ENCODE assay signal across 8 cellular contexts in genomic region chr19:48634424-48635262, GRCh38. TPM values are rescaled to one million over a fixed set of nuclear protein-coding genes. Genes with fewer than 3 reads are reported as not detected.
DNase-seq lines count a peak whose midpoint lies in the region; ATAC-seq and TF ChIP-seq lines count a peak whose summit lies in the region.

No MANE protein-coding gene starts in this region.

- H3K36me3 Mint-ChIP-seq in activated naive CD4-positive, alpha-beta T cell treated with anti-CD3 and anti-CD28 coated beads, Interleukin-2, amount 50 U/mL, for 72 hours = peaks cover under 1 to 22% of the 10 kb centered on the region in 2 donors

- peaks cover 0 to 11% of the 10 kb centered on the region in 2 donors for H3K9me3 Mint-ChIP-seq in activated naive CD4-positive, alpha-beta T cell treated with anti-CD3 and anti-CD28 coated beads, Interleukin-2, amount 50 U/mL, for 72 hours

- TF ChIP-seq POLR2A in suprapubic skin (IDR thresholded peaks at IDR 0.05) = no peak

- H3K27ac ChIP-seq in suprapubic skin = peak overlapping the region; percentile 94

- peak overlapping the region; percentile 72 to 93 for H3K27ac Mint-ChIP-seq in activated naive CD4-positive, alpha-beta T cell treated with anti-CD3 and anti-CD28 coated beads, Interleukin-2, amount 50 U/mL, for 72 hours

- H3K36me3 ChIP-seq in suprapubic skin = peaks cover 11% of the 10 kb centered on the region

- H3K4me3 ChIP-seq in suprapubic skin = peak overlapping the region; percentile 82

- peaks cover 81% of the 10 kb centered on the region for H3K4me1 ChIP-seq in suprapubic skin

- no peaks in the 10 kb centered on the region for H3K9me3 ChIP-seq in suprapubic skin

- ATAC-seq in activated naive CD4-positive, alpha-beta T cell treated with anti-CD3 and anti-CD28 coated beads, Interleukin-2, amount 50 U/mL, for 72 hours = peak; percentile 47 to 67
- ATAC-seq in omental fat pad (ENCODE audit: low FRiP score) = peak; percentile 13

- WGBS in suprapubic skin = 4% methylated on average over 22 of the region's 37 CpGs

- no peaks in the 10 kb centered on the region for H3K27me3 ChIP-seq in suprapubic skin

- DNase-seq in CMK (ENCODE audit: low read depth) = peak; percentile 97
- peak; percentile 98 for DNase-seq in H4 (ENCODE audit: low spot score)
- DNase-seq in NCI-H1105 (lab: John Stamatoyannopoulos, UW) = peak; percentile 95
- DNase-seq in SKM-1 (lab: John Stamatoyannopoulos, UW; ENCODE audit: unreplicated experiment) = peak; percentile 69
- peak; percentile 92 to 93 for DNase-seq in activated naive CD4-positive, alpha-beta T cell treated with anti-CD3 and anti-CD28 coated beads, Interleukin-2, amount 50 U/mL, for 72 hours (ENCODE audit: low spot score in 2 of 2)
- peak; percentile 92 for DNase-seq in globus pallidus (ENCODE audit: low spot score)
- peak; percentile 88 for DNase-seq in omental fat pad (ENCODE audit: low spot score)
- peak; percentile 97 to 99 for DNase-seq in suprapubic skin (ENCODE audit: low spot score in 2 of 2)

- TF ChIP-seq EP300 in suprapubic skin (IDR thresholded peaks at IDR 0.05) = no peak

- TF ChIP-seq CTCF in omental fat pad (IDR thresholded peaks at IDR 0.05) = no peak
- no peak for TF ChIP-seq CTCF in suprapubic skin (IDR thresholded peaks at IDR 0.05)

RNA-seq across cellular contexts. Expression of gene DBP, which starts 2.5 kb away (rescaled TPM):
- 14.0 and 34.2 TPM in 2 replicates for total RNA-seq in H4 (2014; rRNA removed; shearing (Covaris generic))
- 10 to 100 TPM; 10.5 to 16.9 TPM for total RNA-seq in activated naive CD4-positive, alpha-beta T cell treated with anti-CD3 and anti-CD28 coated beads, Interleukin-2, amount 50 U/mL, for 72 hours
- total RNA-seq in omental fat pad = 10 to 100 TPM in 1 of 4 donors, 1 to 10 TPM in 3; 2.6 to 12.6 (median 5.2) TPM
- 10 to 100 TPM; 11.2 to 22.3 (median 17.8) TPM for total RNA-seq in suprapubic skin

RNA-seq across cellular contexts. Expression of gene CA11, which starts 11.3 kb away (rescaled TPM):
- total RNA-seq in H4 (2014; rRNA removed; shearing (Covaris generic)) = 2.2 and 8.3 TPM in 2 replicates
- total RNA-seq in activated naive CD4-positive, alpha-beta T cell treated with anti-CD3 and anti-CD28 coated beads, Interleukin-2, amount 50 U/mL, for 72 hours = 10 to 100 TPM in 1 of 2 donors, 1 to 10 TPM in 1; 7.9 to 10.9 TPM
- total RNA-seq in omental fat pad (10 to 100 TPM in 1 of 4 donors, 1 to 10 TPM in 3; 1.9 to 12.7 (median 5.7) TPM), suprapubic skin (10 to 100 TPM in 2 of 4 donors, 1 to 10 TPM in 2; 8.8 to 11.0 (median 9.7) TPM)

RNA-seq across cellular contexts. Expression of gene SPHK2, which starts 15.3 kb away (rescaled TPM):
- total RNA-seq in H4 (2014; rRNA removed; shearing (Covaris generic)) = 6.5 and 9.0 TPM in 2 replicates
- total RNA-seq in activated naive CD4-positive, alpha-beta T cell treated with anti-CD3 and anti-CD28 coated beads, Interleukin-2, amount 50 U/mL, for 72 hours = 10 to 100 TPM; 25.7 to 40.4 TPM
- 10 to 100 TPM in 2 of 4 donors, 1 to 10 TPM in 2; 6.0 to 16.2 (median 9.5) TPM for total RNA-seq in omental fat pad
- 1 to 10 TPM; 3.9 to 9.9 (median 5.6) TPM for total RNA-seq in suprapubic skin

RNA-seq across cellular contexts. Expression of gene RPL18, which starts 15.7 kb away (rescaled TPM):
- 1,978 and 2,048 TPM in 2 replicates for total RNA-seq in H4 (2014; rRNA removed; shearing (Covaris generic))
- total RNA-seq in activated naive CD4-positive, alpha-beta T cell treated with anti-CD3 and anti-CD28 coated beads, Interleukin-2, amount 50 U/mL, for 72 hours = 1,000 to 10,000 TPM; 2,030 to 2,264 TPM
- 1,000 to 10,000 TPM; 1,539 to 2,303 (median 1,904) TPM for total RNA-seq in omental fat pad
- 1,000 to 10,000 TPM; 2,067 to 3,423 (median 3,271) TPM for total RNA-seq in suprapubic skin

RNA-seq across cellular contexts. Expression of gene FAM83E, which starts 19.8 kb away (rescaled TPM):
- total RNA-seq in H4 (2014; rRNA removed; shearing (Covaris generic)) = 0.06 and 1.6 TPM in 2 replicates
- total RNA-seq in activated naive CD4-positive, alpha-beta T cell treated with anti-CD3 and anti-CD28 coated beads, Interleukin-2, amount 50 U/mL, for 72 hours = 1 to 10 TPM; 5.5 to 9.1 TPM
- 1 to 10 TPM in 1 of 4 donors, under 1 TPM in 1, not detected in 2; 0.47 to 1.3 TPM for total RNA-seq in omental fat pad
- 1 to 10 TPM in 2 of 4 donors, under 1 TPM in 2; 0.87 to 5.1 (median 1.1) TPM for total RNA-seq in suprapubic skin

Comparison
In these comparisons a context has a peak if more than half of its experiments do, and no peak if none do; other contexts are left out.
1. Peak in every context shown above with its lines: DNase-seq, ATAC-seq, H3K4me3 ChIP-seq and H3K27ac ChIP-seq.